ENCODE assay signal across 1 cellular context in genomic region chr6:103784117-103784516, GRCh38.
TF ChIP-seq lines count a peak whose summit lies in the region.

No MANE protein-coding gene starts in this region.

TF ChIP-seq in GM23338, 12 proteins besides CTCF, POLR2A, EP300 and RAD21 (continued from another document):
- TF ChIP-seq ZNF462 (CRISPR knock-in tag; IDR thresholded peaks at IDR 0.05) (no peak), POLR2AphosphoS5 (IDR thresholded peaks at IDR 0.05; ENCODE audit: low read depth) (no peak), ZNF114 (CRISPR knock-in tag; IDR thresholded peaks at IDR 0.05) (no peak), EZH2 (IDR thresholded peaks at IDR 0.05; ENCODE audit: low read depth, unreplicated experiment) (no peak), JUNB (IDR thresholded peaks at IDR 0.05; ENCODE audit: unreplicated experiment) (no peak), ZNF331 (CRISPR knock-in tag; IDR thresholded peaks at IDR 0.05; ENCODE audit: low read depth) (no peak), EZH2phosphoT487 (IDR thresholded peaks at IDR 0.05; ENCODE audit: unreplicated experiment) (no peak), NANOG (IDR thresholded peaks at IDR 0.05; ENCODE audit: borderline replicate concordance) (no peak), ETS1 (IDR thresholded peaks at IDR 0.05) (no peak)
